7 cellular contexts compared by ENCODE assay signal in the genomic region with DNA sequence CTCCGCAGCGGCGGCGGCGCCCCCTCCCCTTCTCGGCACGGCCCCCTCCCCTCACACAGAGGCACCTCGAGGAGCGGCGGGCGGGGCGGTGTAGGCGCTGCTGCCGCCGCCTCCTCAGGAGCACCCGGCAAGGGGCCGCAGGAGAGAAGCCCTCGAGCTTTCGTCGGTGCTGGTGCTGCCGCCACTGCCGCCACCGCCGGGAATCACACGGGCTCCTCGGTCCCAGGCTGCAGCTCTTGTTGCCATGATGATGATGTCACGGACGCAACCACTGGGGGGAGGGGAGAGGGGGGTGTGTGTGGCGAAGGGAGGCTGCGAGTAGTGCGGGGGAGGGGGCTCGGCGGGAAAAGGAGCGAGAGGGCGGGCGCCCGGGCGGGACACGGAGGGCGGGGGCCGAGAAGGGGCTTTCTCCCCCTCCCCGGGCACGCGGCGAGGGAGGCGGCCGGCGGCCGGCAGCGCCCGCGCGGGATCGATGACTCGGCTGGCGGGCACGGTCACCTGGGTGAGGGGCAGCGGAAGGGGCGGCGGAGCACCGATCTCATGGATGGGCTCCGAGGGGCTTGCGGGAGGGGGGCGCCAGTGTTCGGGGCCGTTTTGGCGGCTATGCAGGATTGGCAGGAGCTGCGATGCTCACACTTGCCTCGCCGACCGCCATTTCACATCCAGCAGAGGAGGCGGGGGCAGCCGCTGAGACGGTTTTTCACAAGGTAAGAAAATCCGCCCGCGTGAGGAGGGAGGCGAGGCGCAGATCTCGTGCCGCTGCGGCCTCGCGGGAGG. TPM values are rescaled to one million over a fixed set of nuclear protein-coding genes. Genes with fewer than 3 reads are reported as not detected.
DNase-seq lines count a peak whose midpoint lies in the region; ATAC-seq and TF ChIP-seq lines count a peak whose summit lies in the region.

A gene with protein sequence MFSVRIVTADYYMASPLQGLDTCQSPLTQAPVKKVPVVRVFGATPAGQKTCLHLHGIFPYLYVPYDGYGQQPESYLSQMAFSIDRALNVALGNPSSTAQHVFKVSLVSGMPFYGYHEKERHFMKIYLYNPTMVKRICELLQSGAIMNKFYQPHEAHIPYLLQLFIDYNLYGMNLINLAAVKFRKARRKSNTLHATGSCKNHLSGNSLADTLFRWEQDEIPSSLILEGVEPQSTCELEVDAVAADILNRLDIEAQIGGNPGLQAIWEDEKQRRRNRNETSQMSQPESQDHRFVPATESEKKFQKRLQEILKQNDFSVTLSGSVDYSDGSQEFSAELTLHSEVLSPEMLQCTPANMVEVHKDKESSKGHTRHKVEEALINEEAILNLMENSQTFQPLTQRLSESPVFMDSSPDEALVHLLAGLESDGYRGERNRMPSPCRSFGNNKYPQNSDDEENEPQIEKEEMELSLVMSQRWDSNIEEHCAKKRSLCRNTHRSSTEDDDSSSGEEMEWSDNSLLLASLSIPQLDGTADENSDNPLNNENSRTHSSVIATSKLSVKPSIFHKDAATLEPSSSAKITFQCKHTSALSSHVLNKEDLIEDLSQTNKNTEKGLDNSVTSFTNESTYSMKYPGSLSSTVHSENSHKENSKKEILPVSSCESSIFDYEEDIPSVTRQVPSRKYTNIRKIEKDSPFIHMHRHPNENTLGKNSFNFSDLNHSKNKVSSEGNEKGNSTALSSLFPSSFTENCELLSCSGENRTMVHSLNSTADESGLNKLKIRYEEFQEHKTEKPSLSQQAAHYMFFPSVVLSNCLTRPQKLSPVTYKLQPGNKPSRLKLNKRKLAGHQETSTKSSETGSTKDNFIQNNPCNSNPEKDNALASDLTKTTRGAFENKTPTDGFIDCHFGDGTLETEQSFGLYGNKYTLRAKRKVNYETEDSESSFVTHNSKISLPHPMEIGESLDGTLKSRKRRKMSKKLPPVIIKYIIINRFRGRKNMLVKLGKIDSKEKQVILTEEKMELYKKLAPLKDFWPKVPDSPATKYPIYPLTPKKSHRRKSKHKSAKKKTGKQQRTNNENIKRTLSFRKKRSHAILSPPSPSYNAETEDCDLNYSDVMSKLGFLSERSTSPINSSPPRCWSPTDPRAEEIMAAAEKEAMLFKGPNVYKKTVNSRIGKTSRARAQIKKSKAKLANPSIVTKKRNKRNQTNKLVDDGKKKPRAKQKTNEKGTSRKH (N-terminal part only) (minus strand): TSS at position 260 of the 777 bp plus-strand sequence. CDS start 330 bp downstream, outside the sequence.

- peak within 1 kb of the TSS; percentile 98 to 100 (median 100) for H3K27ac Mint-ChIP-seq in brain

- no peak for TF ChIP-seq CTCF in brain (conservative IDR thresholded peaks at IDR 0.05)

- peaks cover 0 to 5% (median 0%) of the 10 kb centered on the region in 5 experiments for H3K9me3 Mint-ChIP-seq in brain

- H3K27me3 ChIP-seq in iPS-15b (ENCODE audit: control insufficient read depth, insufficient read depth, low read length): peaks cover 35% of the 10 kb centered on the region
- H3K27me3 ChIP-seq in skeletal muscle satellite cell (ENCODE audit: control insufficient read depth, insufficient read depth, low read length): no peaks in the 10 kb centered on the region

- peaks cover 68% of the 10 kb centered on the region for H3K4me1 Mint-ChIP-seq in brain

- H3K9ac ChIP-seq in iPS-15b (ENCODE audit: low read depth, low read length): peak within 1 kb of the TSS; percentile 86
- H3K9ac ChIP-seq in skeletal muscle satellite cell (ENCODE audit: low read depth, low read length): peak within 1 kb of the TSS; percentile 90

- H3K4me3 Mint-ChIP-seq in brain: peak within 1 kb of the TSS; percentile 95 to 100 (median 98)

- H3K4me1 ChIP-seq in iPS-15b (ENCODE audit: control insufficient read depth, insufficient read depth, low read length): peaks cover 7% of the 10 kb centered on the region
- peaks cover 46% of the 10 kb centered on the region for H3K4me1 ChIP-seq in skeletal muscle satellite cell (ENCODE audit: control insufficient read depth, insufficient read depth, low read length)

- H3K4me3 ChIP-seq in iPS-15b (ENCODE audit: low read depth, low read length) (peak within 1 kb of the TSS; percentile 82), skeletal muscle satellite cell (ENCODE audit: low read length) (peak within 1 kb of the TSS; percentile 95)

- no peaks in the 10 kb centered on the region for H3K9me3 ChIP-seq in iPS-15b (ENCODE audit: control insufficient read depth, insufficient read depth, low read length)
- H3K9me3 ChIP-seq in skeletal muscle satellite cell (replicated peaks; ENCODE audit: low read length): no peaks in the 10 kb centered on the region

- peaks cover 20% of the 10 kb centered on the region for H3K36me3 Mint-ChIP-seq in brain

- H3K27me3 Mint-ChIP-seq in brain: peaks cover 6% of the 10 kb centered on the region

- H3K36me3 ChIP-seq in iPS-15b (ENCODE audit: control insufficient read depth, insufficient read depth, low read length): no peaks in the 10 kb centered on the region
- H3K36me3 ChIP-seq in skeletal muscle satellite cell (ENCODE audit: insufficient read depth, low read length): no peaks in the 10 kb centered on the region

- peak; percentile 87 for DNase-seq in NCI-H2107 (lab: John Stamatoyannopoulos, UW)
- peak; percentile 93 for DNase-seq in UCSD-AML1 (lab: John Stamatoyannopoulos, UW; ENCODE audit: unreplicated experiment)

- peak; percentile 21 for ATAC-seq in GM18508 (IDR thresholded peaks at IDR 0.05; ENCODE audit: insufficient read depth, unreplicated experiment)
- peak; percentile 37 for ATAC-seq in HG02943 (IDR thresholded peaks at IDR 0.05; ENCODE audit: low read depth, unreplicated experiment)

- H3K4me2 ChIP-seq in skeletal muscle satellite cell (ENCODE audit: low read length): peak within 1 kb of the TSS; percentile 82

RNA-seq across cellular contexts. Expression of the gene that starts here (rescaled TPM):
- 11.8 TPM for polyA plus RNA-seq in brain (ENCODE audit: insufficient read depth, low read depth, low replicate concordance)
- total RNA-seq in skeletal muscle satellite cell (2012; rRNA removed): 29.3 and 32.7 TPM in 2 replicates

Comparison
In these comparisons a context has a peak if more than half of its experiments do, and no peak if none do; other contexts are left out.
1. Peak in every context shown above with its lines: DNase-seq, ATAC-seq and H3K4me3 ChIP-seq.